In the genomic region with DNA sequence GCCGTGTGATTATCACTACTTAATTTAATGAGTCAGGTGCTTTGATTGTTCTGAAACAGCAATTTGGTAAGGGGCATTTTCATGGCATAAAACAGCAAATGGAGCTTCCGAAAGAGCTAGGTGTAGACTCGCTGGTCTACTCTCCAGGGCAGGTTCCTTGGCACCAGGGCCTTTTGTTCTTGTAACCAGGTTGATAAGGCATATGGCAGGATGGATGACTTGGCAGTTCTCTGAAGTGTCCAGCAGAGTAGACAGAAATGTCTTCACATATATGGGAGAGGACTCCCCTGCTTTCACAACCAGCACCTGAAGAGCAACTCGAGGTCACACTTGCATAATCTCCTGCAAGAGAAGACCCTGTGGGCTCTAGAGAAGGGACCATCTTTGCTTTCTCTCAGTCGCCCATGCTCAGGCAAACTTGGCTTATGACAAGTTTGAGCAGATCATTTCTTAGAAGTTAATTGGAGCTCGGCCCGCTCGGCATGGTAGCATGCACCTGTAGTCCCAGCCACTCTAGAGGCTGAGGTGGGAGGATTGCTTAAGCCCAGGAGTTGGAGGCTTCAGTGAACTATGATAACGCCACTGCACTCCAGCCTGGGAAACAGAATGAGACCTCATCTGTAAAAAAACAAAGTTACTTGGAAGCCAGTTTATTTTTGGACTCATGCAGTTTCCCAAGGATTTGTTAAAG, we compare ENCODE assay signal across 25 cellular contexts. TPM values are rescaled to one million over a fixed set of nuclear protein-coding genes. Genes with fewer than 3 reads are reported as not detected.
DNase-seq lines count a peak whose midpoint lies in the region; ATAC-seq and TF ChIP-seq lines count a peak whose summit lies in the region.
"Had no signal": no experiment of that assay in that cellular context is flagged by ENCODE, and none has a peak within 500 bp of the region (broad histone marks: within the 10 kb centered on the region; RNA-seq: fewer than 3 reads in every experiment).

No MANE protein-coding gene starts in this region.

- in situ Hi-C loops in G401 (cut with HindIII; ENCODE audit: low sequenced_read_pairs), result no loop called here

- intact Hi-C loops in Right ventricle myocardium inferior (cut with DNase I) (no loop called here), left ventricle myocardium inferior (cut with micrococcal nuclease) (no loop called here), adrenal gland (cut with DNase I) (no loop called here), body of pancreas (cut with DNase I) (no loop called here)

- H3K27me3 ChIP-seq in left ventricle myocardium inferior (ENCODE audit: low read depth) (peaks cover 12% of the 10 kb centered on the region), adrenal gland (no peaks in the 10 kb centered on the region), body of pancreas (no peaks in the 10 kb centered on the region)
- H3K27me3 ChIP-seq: BE2C; BLaER1 treated with 17β-estradiol and CSF1 and Interleukin-3, amounts not matched to agents 10 nM and 100 nM had no signal

- DNase-seq in Right ventricle myocardium inferior (ENCODE audit: missing footprints), result peak; percentile 57
- DNase-seq in left ventricle myocardium inferior, result no peak
- DNase-seq in G401 (ENCODE audit: low spot score), result peak; percentile 53
- DNase-seq in cerebellar nuclear complex (lab: John Stamatoyannopoulos, UW), result peak; percentile 35 to 47
- DNase-seq in adrenal gland, result no peak
- DNase-seq in body of pancreas, result no peak
- no peak for DNase-seq in COLO668 (lab: John Stamatoyannopoulos, UW; ENCODE audit: unreplicated experiment)
- DNase-seq: 8988T; ACHN; AML-193; BE2C; Calu3; CD4-positive, alpha-beta T cell; CD8-positive, alpha-beta memory T cell; COR-L47; DMS153; DND-41; GDM1; GOT3; H7; HCEC 1CT had no signal

- H3K9me3 ChIP-seq in left ventricle myocardium inferior (replicated peaks) (no peaks in the 10 kb centered on the region), adrenal gland (replicated peaks in 1 of 3) (no peaks in the 10 kb centered on the region), body of pancreas (no peaks in the 10 kb centered on the region)
- H3K9me3 ChIP-seq: A549; BE2C; BLaER1 treated with 17β-estradiol and CSF1 and Interleukin-3, amounts not matched to agents 10 nM and 100 nM had no signal

- TF ChIP-seq POLR2A in adrenal gland (IDR thresholded peaks at IDR 0.05), result no peak
- TF ChIP-seq POLR2A in body of pancreas (IDR thresholded peaks at IDR 0.05), result no peak

- WGBS in adrenal gland, 4 donors, result 79 to 86% (median 83%) methylated on average over 9 of the region's 9 CpGs
- 59 to 64% methylated on average over 8 to 9 of the region's 9 CpGs for WGBS in body of pancreas, 2 donors

- ATAC-seq in Right ventricle myocardium inferior, result no peak
- no peak for ATAC-seq in body of pancreas
- ATAC-seq: A549, GM12878 had no signal

- H3K4me1 ChIP-seq in left ventricle myocardium inferior (no peaks in the 10 kb centered on the region), adrenal gland (replicated peaks in 1 of 2) (no peaks in the 10 kb centered on the region), body of pancreas (no peaks in the 10 kb centered on the region)
- H3K4me1 ChIP-seq: A549; BE2C; BLaER1 treated with 17β-estradiol and CSF1 and Interleukin-3, amounts not matched to agents 10 nM and 100 nM had no signal

- no peak overlapping the region for H3K27ac ChIP-seq in left ventricle myocardium inferior (replicated peaks)
- no peak overlapping the region for H3K27ac ChIP-seq in adrenal gland
- H3K27ac ChIP-seq in body of pancreas, result no peak overlapping the region
- H3K27ac ChIP-seq: A549; BLaER1 treated with 17β-estradiol and CSF1 and Interleukin-3, amounts not matched to agents 10 nM and 100 nM had no signal

- TF ChIP-seq CTCF in left ventricle myocardium inferior (IDR thresholded peaks at IDR 0.05; ENCODE audit: borderline replicate concordance), result no peak
- TF ChIP-seq CTCF in adrenal gland (IDR thresholded peaks at IDR 0.05), result no peak
- no peak for TF ChIP-seq CTCF in body of pancreas (IDR thresholded peaks at IDR 0.05)

- H3K36me3 ChIP-seq in left ventricle myocardium inferior (no peaks in the 10 kb centered on the region), adrenal gland (replicated peaks in 1 of 2) (no peaks in the 10 kb centered on the region), body of pancreas (replicated peaks in 1 of 2; ENCODE audit: insufficient read depth in 1 of 2, low read depth in 2 of 2) (no peaks in the 10 kb centered on the region)
- H3K36me3 ChIP-seq: BE2C; BLaER1 treated with 17β-estradiol and CSF1 and Interleukin-3, amounts not matched to agents 10 nM and 100 nM had no signal

- H3K4me3 ChIP-seq in left ventricle myocardium inferior (no peak overlapping the region), adrenal gland (no peak overlapping the region), body of pancreas (no peak overlapping the region)
- H3K4me3 ChIP-seq: A549; BLaER1 treated with 17β-estradiol and CSF1 and Interleukin-3, amounts not matched to agents 10 nM and 100 nM; GM12878 had no signal

RNA-seq across cellular contexts. Expression of gene WASF3, which starts 23.3 kb away (rescaled TPM):
- 9.9 TPM for total RNA-seq in Right ventricle myocardium inferior
- total RNA-seq in left ventricle myocardium inferior, result 12.6 TPM
- 5.7 and 7.7 TPM in 2 replicates for total RNA-seq in G401 (2014; rRNA removed; shearing (Covaris generic))
- 10 to 100 TPM; 26.1 to 63.3 (median 41.1) TPM for total RNA-seq in adrenal gland
- 10 to 100 TPM; 12.6 to 40.9 (median 18.1) TPM for polyA plus RNA-seq in adrenal gland
- total RNA-seq in body of pancreas, result 10 to 100 TPM in 1 of 2 donors, 1 to 10 TPM in 1; 6.0 to 13.2 TPM
- polyA plus RNA-seq: CD14-positive monocyte; CD8-positive, alpha-beta memory T cell had no signal

Comparison
In these comparisons a context has a peak if more than half of its experiments do, and no peak if none do; other contexts are left out.
1. DNase-seq: peak in Right ventricle myocardium inferior (single experiment), G401 (single experiment) and cerebellar nuclear complex (2 of 2); none in left ventricle myocardium inferior (single experiment), adrenal gland (0 of 7), body of pancreas (0 of 4) and COLO668 (single experiment).